Comparison of ENCODE assay signal across 1 cellular context in the genomic region with DNA sequence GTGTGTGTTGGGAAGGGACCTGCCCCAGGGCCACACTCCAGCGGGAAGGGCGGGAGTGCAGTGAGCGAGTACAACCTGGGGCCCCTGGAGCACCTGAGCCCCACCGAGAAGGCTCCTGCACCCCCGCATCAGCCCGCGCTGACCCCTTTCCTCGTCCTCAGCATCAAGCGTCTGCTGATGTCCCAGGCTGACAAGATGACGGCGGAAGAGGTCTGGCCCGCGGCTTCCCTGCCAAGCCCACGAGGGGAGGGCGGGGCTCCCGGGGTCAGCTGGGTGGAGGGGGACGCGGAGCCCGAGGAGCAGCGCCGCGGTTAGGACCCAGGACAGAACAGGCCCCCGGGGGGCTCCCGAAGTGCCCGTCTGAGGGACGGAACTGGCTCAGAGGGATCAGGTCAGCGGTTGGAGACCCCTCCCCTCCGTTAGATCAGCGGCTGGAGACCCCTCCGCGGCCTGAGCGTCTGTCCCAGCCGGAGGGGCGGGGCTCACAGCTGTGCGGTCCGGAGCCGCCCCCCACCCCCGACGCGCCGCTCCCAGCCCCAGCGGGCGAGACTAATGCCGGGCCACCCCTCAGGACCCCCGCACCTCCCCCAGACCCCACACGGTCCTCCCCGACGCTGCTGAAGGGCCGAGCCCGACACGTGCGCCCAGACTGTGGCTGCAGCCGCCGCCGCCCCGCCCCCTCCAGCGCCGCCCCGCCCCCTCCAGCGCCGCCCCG.
TF ChIP-seq lines count a peak whose summit lies in the region.

No MANE protein-coding gene starts in this region.

TF ChIP-seq in K562, 482 proteins besides CTCF, POLR2A, EP300 and RAD21 (continues in another document):
- TF ChIP-seq EGR1 (conservative IDR thresholded peaks at IDR 0.05): 0 out of 2 replicates have a peak, but pooled peaks have one; percentile 8
- TF ChIP-seq, protein P1, sequence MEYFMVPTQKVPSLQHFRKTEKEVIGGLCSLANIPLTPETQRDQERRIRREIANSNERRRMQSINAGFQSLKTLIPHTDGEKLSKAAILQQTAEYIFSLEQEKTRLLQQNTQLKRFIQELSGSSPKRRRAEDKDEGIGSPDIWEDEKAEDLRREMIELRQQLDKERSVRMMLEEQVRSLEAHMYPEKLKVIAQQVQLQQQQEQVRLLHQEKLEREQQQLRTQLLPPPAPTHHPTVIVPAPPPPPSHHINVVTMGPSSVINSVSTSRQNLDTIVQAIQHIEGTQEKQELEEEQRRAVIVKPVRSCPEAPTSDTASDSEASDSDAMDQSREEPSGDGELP (CRISPR knock-in tag; IDR thresholded peaks at IDR 0.05; ENCODE audit: borderline replicate concordance): peak; percentile 98
- peak; percentile 73 to 84; a peak in 2 of 4 replicates for TF ChIP-seq SIN3A (IDR thresholded peaks at IDR 0.05; ENCODE audit: borderline replicate concordance in 2 of 2, control insufficient read depth in 1 of 2, low read depth in 2 of 2, low read length in 2 of 2)
- TF ChIP-seq HDGF (IDR thresholded peaks at IDR 0.05): no peak
- TF ChIP-seq, protein P2, sequence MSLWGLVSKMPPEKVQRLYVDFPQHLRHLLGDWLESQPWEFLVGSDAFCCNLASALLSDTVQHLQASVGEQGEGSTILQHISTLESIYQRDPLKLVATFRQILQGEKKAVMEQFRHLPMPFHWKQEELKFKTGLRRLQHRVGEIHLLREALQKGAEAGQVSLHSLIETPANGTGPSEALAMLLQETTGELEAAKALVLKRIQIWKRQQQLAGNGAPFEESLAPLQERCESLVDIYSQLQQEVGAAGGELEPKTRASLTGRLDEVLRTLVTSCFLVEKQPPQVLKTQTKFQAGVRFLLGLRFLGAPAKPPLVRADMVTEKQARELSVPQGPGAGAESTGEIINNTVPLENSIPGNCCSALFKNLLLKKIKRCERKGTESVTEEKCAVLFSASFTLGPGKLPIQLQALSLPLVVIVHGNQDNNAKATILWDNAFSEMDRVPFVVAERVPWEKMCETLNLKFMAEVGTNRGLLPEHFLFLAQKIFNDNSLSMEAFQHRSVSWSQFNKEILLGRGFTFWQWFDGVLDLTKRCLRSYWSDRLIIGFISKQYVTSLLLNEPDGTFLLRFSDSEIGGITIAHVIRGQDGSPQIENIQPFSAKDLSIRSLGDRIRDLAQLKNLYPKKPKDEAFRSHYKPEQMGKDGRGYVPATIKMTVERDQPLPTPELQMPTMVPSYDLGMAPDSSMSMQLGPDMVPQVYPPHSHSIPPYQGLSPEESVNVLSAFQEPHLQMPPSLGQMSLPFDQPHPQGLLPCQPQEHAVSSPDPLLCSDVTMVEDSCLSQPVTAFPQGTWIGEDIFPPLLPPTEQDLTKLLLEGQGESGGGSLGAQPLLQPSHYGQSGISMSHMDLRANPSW (CRISPR knock-in tag; IDR thresholded peaks at IDR 0.05): no peak
- TF ChIP-seq ZNF239 (CRISPR knock-in tag; IDR thresholded peaks at IDR 0.05): no peak
- no peak for TF ChIP-seq SMC3 (conservative IDR thresholded peaks at IDR 0.05; ENCODE audit: insufficient read depth, low read depth, low read length)
- peak; percentile 34; the same call in 1 of the 2 replicates for TF ChIP-seq PHF8 (IDR thresholded peaks at IDR 0.05; ENCODE audit: borderline replicate concordance, low read length)
- TF ChIP-seq CREB1 (IDR thresholded peaks at IDR 0.05): no peak
- TF ChIP-seq CREB1 (CRISPR knock-in tag; IDR thresholded peaks at IDR 0.05): no peak
- no peak for TF ChIP-seq ZNF217 (CRISPR knock-in tag; IDR thresholded peaks at IDR 0.05)
- no peak for TF ChIP-seq MTA2 (IDR thresholded peaks at IDR 0.05; ENCODE audit: low read depth)
- TF ChIP-seq, protein P3, sequence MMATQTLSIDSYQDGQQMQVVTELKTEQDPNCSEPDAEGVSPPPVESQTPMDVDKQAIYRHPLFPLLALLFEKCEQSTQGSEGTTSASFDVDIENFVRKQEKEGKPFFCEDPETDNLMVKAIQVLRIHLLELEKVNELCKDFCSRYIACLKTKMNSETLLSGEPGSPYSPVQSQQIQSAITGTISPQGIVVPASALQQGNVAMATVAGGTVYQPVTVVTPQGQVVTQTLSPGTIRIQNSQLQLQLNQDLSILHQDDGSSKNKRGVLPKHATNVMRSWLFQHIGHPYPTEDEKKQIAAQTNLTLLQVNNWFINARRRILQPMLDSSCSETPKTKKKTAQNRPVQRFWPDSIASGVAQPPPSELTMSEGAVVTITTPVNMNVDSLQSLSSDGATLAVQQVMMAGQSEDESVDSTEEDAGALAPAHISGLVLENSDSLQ (IDR thresholded peaks at IDR 0.05): peak; percentile 63
- TF ChIP-seq NRF1 (conservative IDR thresholded peaks at IDR 0.05 in 1 of 2, IDR thresholded peaks at IDR 0.05 in 1 of 2): no peak; a peak in 1 of 4 replicates
- no peak for TF ChIP-seq SNRNP70 (optimal IDR thresholded peaks at IDR 0.05; ENCODE audit: low read depth, low read length)
- TF ChIP-seq POLR3A (IDR thresholded peaks at IDR 0.05; ENCODE audit: borderline replicate concordance, extremely low read depth, insufficient read depth, insufficient read length): no peak
- TF ChIP-seq, protein P4, sequence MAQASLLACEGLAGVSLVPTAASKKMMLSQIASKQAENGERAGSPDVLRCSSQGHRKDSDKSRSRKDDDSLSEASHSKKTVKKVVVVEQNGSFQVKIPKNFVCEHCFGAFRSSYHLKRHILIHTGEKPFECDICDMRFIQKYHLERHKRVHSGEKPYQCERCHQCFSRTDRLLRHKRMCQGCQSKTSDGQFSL (CRISPR knock-in tag; IDR thresholded peaks at IDR 0.05): no peak
- TF ChIP-seq, protein P4 (tag; IDR thresholded peaks at IDR 0.05): no peak
- TF ChIP-seq, protein P5, sequence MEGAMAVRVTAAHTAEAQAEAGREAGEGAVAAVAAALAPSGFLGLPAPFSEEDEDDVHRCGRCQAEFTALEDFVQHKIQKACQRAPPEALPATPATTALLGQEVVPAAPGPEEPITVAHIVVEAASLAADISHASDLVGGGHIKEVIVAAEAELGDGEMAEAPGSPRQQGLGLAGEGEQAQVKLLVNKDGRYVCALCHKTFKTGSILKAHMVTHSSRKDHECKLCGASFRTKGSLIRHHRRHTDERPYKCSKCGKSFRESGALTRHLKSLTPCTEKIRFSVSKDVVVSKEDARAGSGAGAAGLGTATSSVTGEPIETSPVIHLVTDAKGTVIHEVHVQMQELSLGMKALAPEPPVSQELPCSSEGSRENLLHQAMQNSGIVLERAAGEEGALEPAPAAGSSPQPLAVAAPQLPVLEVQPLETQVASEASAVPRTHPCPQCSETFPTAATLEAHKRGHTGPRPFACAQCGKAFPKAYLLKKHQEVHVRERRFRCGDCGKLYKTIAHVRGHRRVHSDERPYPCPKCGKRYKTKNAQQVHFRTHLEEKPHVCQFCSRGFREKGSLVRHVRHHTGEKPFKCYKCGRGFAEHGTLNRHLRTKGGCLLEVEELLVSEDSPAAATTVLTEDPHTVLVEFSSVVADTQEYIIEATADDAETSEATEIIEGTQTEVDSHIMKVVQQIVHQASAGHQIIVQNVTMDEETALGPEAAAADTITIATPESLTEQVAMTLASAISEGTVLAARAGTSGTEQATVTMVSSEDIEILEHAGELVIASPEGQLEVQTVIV (CRISPR knock-in tag; IDR thresholded peaks at IDR 0.05; ENCODE audit: borderline replicate concordance): no peak
- no peak for TF ChIP-seq CBX3 (IDR thresholded peaks at IDR 0.05; ENCODE audit: borderline replicate concordance in 1 of 2, low read length in 2 of 2)
- no peak for TF ChIP-seq FOXJ2 (tag; IDR thresholded peaks at IDR 0.05)
- TF ChIP-seq, protein P6, sequence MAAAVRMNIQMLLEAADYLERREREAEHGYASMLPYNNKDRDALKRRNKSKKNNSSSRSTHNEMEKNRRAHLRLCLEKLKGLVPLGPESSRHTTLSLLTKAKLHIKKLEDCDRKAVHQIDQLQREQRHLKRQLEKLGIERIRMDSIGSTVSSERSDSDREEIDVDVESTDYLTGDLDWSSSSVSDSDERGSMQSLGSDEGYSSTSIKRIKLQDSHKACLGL (CRISPR knock-in tag; IDR thresholded peaks at IDR 0.05; ENCODE audit: borderline replicate concordance, poor library complexity, severe bottlenecking): no peak
- TF ChIP-seq SMARCB1 (IDR thresholded peaks at IDR 0.05; ENCODE audit: insufficient read length, low read depth): no peak
- no peak for TF ChIP-seq ZNF589 (CRISPR knock-in tag; IDR thresholded peaks at IDR 0.05; ENCODE audit: low read depth)
- TF ChIP-seq ATF1 (CRISPR knock-in tag; IDR thresholded peaks at IDR 0.05): no peak
- TF ChIP-seq ATF1 (tag; IDR thresholded peaks at IDR 0.05): peak; percentile 27; the same call in 1 of the 2 replicates
- no peak for TF ChIP-seq CREBBP (IDR thresholded peaks at IDR 0.05; ENCODE audit: low read depth, low read length)
- TF ChIP-seq, protein P7, sequence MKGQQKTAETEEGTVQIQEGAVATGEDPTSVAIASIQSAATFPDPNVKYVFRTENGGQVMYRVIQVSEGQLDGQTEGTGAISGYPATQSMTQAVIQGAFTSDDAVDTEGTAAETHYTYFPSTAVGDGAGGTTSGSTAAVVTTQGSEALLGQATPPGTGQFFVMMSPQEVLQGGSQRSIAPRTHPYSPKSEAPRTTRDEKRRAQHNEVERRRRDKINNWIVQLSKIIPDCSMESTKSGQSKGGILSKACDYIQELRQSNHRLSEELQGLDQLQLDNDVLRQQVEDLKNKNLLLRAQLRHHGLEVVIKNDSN (CRISPR knock-in tag; IDR thresholded peaks at IDR 0.05): peak; percentile 57
- TF ChIP-seq HDAC2 (IDR thresholded peaks at IDR 0.05): peak; percentile 43; the same call in 1 of the 2 replicates
- peak in 1 of 2 experiments; percentile 81; a peak in 2 of 4 replicates for TF ChIP-seq HDAC1 (IDR thresholded peaks at IDR 0.05)
- TF ChIP-seq ETS2 (tag; IDR thresholded peaks at IDR 0.05; ENCODE audit: borderline replicate concordance, poor library complexity, severe bottlenecking): no peak
- TF ChIP-seq TBP (optimal IDR thresholded peaks at IDR 0.05; ENCODE audit: low read depth, low read length): no peak
- TF ChIP-seq IRF2 (CRISPR knock-in tag; IDR thresholded peaks at IDR 0.05): no peak
- no peak for TF ChIP-seq NR2C2 (CRISPR knock-in tag; IDR thresholded peaks at IDR 0.05)
- peak; percentile 85 for TF ChIP-seq NR2C2 (tag; IDR thresholded peaks at IDR 0.05)
- no peak for TF ChIP-seq CEBPG (CRISPR knock-in tag; IDR thresholded peaks at IDR 0.05)
- no peak for TF ChIP-seq CEBPG (tag; conservative IDR thresholded peaks at IDR 0.05 in 1 of 2, IDR thresholded peaks at IDR 0.05 in 1 of 2)
- TF ChIP-seq, protein P8, sequence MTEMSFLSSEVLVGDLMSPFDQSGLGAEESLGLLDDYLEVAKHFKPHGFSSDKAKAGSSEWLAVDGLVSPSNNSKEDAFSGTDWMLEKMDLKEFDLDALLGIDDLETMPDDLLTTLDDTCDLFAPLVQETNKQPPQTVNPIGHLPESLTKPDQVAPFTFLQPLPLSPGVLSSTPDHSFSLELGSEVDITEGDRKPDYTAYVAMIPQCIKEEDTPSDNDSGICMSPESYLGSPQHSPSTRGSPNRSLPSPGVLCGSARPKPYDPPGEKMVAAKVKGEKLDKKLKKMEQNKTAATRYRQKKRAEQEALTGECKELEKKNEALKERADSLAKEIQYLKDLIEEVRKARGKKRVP (CRISPR knock-in tag; IDR thresholded peaks at IDR 0.05): no peak
- no peak for TF ChIP-seq NUFIP1 (IDR thresholded peaks at IDR 0.05; ENCODE audit: partially characterized antibody)
- TF ChIP-seq, protein P9, sequence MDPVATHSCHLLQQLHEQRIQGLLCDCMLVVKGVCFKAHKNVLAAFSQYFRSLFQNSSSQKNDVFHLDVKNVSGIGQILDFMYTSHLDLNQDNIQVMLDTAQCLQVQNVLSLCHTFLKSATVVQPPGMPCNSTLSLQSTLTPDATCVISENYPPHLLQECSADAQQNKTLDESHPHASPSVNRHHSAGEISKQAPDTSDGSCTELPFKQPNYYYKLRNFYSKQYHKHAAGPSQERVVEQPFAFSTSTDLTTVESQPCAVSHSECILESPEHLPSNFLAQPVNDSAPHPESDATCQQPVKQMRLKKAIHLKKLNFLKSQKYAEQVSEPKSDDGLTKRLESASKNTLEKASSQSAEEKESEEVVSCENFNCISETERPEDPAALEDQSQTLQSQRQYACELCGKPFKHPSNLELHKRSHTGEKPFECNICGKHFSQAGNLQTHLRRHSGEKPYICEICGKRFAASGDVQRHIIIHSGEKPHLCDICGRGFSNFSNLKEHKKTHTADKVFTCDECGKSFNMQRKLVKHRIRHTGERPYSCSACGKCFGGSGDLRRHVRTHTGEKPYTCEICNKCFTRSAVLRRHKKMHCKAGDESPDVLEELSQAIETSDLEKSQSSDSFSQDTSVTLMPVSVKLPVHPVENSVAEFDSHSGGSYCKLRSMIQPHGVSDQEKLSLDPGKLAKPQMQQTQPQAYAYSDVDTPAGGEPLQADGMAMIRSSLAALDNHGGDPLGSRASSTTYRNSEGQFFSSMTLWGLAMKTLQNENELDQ (CRISPR knock-in tag; IDR thresholded peaks at IDR 0.05; ENCODE audit: borderline replicate concordance): no peak
- no peak for TF ChIP-seq KLF10 (CRISPR knock-in tag; IDR thresholded peaks at IDR 0.05)
- no peak for TF ChIP-seq PHB2 (IDR thresholded peaks at IDR 0.05; ENCODE audit: low read depth)
- TF ChIP-seq GATAD2B (IDR thresholded peaks at IDR 0.05; ENCODE audit: borderline replicate concordance): no peak
- TF ChIP-seq, protein P10, sequence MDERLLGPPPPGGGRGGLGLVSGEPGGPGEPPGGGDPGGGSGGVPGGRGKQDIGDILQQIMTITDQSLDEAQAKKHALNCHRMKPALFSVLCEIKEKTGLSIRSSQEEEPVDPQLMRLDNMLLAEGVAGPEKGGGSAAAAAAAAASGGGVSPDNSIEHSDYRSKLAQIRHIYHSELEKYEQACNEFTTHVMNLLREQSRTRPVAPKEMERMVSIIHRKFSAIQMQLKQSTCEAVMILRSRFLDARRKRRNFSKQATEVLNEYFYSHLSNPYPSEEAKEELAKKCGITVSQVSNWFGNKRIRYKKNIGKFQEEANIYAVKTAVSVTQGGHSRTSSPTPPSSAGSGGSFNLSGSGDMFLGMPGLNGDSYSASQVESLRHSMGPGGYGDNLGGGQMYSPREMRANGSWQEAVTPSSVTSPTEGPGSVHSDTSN (CRISPR knock-in tag; IDR thresholded peaks at IDR 0.05; ENCODE audit: low read depth): no peak
- TF ChIP-seq, protein P10 (tag; conservative IDR thresholded peaks at IDR 0.05; ENCODE audit: low read depth): no peak
- no peak for TF ChIP-seq NCOA4 (IDR thresholded peaks at IDR 0.05; ENCODE audit: partially characterized antibody)
- no peak for TF ChIP-seq ZFP36 (IDR thresholded peaks at IDR 0.05; ENCODE audit: low read depth, low read length, partially characterized antibody)
- TF ChIP-seq HNRNPL (IDR thresholded peaks at IDR 0.05; ENCODE audit: low read depth, low read length): no peak
- TF ChIP-seq DNMT1 (IDR thresholded peaks at IDR 0.05): no peak
